In the genomic region with DNA sequence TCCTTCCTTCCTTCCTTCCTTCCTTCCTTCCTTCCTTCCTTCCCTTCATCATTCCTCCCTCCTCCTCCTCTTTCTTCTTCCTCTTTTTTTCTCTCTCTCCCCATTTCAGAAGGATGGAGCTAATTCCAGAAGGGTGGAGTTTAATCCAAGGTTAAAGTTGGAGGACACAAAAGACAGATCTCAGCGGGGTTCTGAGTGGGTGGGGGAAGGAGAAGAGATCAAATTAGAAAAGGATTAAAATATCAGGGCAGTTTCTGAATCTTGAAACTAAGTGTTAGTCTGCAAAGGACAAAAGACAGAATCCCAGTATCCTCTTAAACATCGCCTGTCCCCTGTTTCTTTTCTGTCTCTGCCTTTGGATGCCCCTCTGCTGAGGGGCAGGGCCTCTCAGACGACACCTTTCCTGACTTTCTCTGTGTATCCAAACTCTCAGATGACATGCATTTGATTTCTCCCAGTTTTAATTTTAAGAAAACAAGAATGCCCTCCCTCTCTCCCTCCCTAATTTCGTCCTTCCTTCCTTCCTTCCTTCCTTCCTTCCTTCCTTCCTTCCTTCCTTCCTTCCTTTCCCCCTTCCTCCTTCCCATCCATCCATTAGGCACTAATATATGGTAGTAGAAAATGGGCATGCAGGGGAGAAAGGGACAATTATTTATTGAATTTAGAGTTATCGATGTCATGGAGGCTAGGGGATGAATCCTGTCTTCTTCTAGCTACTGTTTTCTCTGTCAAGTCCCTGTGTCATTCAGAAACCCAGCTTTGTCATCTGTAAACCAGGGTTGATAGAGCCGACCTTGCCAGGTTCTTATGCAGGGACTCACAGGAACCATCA, we compare ENCODE assay signal across 28 cellular contexts.
"Had no signal": no experiment of that assay in that cellular context is flagged by ENCODE, and none has a peak within 500 bp of the region (broad histone marks: within the 10 kb centered on the region; RNA-seq: fewer than 3 reads in every experiment).

No MANE protein-coding gene starts in this region.

- H3K27me3 ChIP-seq: neural progenitor cell, ovary, right lobe of liver, sigmoid colon, suprapubic skin, testis, tibial artery, transverse colon, upper lobe of right lung, uterus had no signal

- H3K9me3 ChIP-seq: ovary, psoas muscle, right lobe of liver, suprapubic skin, testis, tibial artery, transverse colon, upper lobe of right lung, uterus had no signal

- H3K4me3 Mint-ChIP-seq: natural killer cell; nephron; neural progenitor cell; stimulated activated memory B cell treated with anti-CD40 and anti-IgM and Interleukin-4, amounts not matched to agents 10 μg/mL and 1 μg/mL and 100 μg/mL, for 72 hours; stimulated activated naive CD8-positive, alpha-beta T cell treated with anti-CD3 and anti-CD28 coated beads, Interleukin-15, amount 100 ng/mL, for 72 hours; type B pancreatic cell had no signal

- DNase-seq: natural killer cell; occipital lobe; ovary; posterior cingulate gyrus; psoas muscle; right cardiac atrium; right lobe of liver; sigmoid colon; small intestine; stimulated activated CD4-positive, alpha-beta T cell treated with anti-CD3 and anti-CD28 coated beads, Interleukin-15, amount 100 ng/mL, for 24 hours; stimulated activated CD4-positive, alpha-beta T cell treated with anti-CD3 and anti-CD28 coated beads, Interleukin-2, amount 100 ng/mL, for 24 hours; stimulated activated CD4-positive, alpha-beta T cell treated with anti-CD3 and anti-CD28 coated beads, Interleukin-2, amount 100 ng/mL, for 48 hours; stimulated activated CD4-positive, alpha-beta T cell treated with anti-CD3 and anti-CD28 coated beads, Interleukin-4, amount 100 ng/mL, for 24 hours; stimulated activated naive CD4-positive, alpha-beta T cell; stimulated activated naive CD8-positive, alpha-beta T cell treated with anti-CD3 and anti-CD28 coated beads, Interleukin-15, amount 100 ng/mL, for 72 hours; stimulated activated naive CD8-positive, alpha-beta T cell treated with anti-CD3 and anti-CD28 coated beads, Interleukin-15, Interleukin-2, amounts not matched to agents 100 U/mL and 50 U/mL, for 24 hours; substantia nigra; testis; tibial artery; transverse colon; upper lobe of right lung; uterus had no signal

- H3K27ac Mint-ChIP-seq: natural killer cell; nephron; neural progenitor cell; stimulated activated memory B cell treated with anti-CD40 and anti-IgM and Interleukin-4, amounts not matched to agents 10 μg/mL and 1 μg/mL and 100 μg/mL, for 72 hours; type B pancreatic cell had no signal

- H3K27me3 Mint-ChIP-seq: stimulated activated naive CD8-positive, alpha-beta T cell treated with anti-CD3 and anti-CD28 coated beads, Interleukin-15, amount 100 ng/mL, for 72 hours had no signal

- H3K4me3 ChIP-seq: neural progenitor cell, ovary, psoas muscle, right lobe of liver, sigmoid colon, suprapubic skin, testis, tibial artery, transverse colon, upper lobe of right lung, uterus had no signal

- H3K9me3 Mint-ChIP-seq: natural killer cell; nephron; stimulated activated naive CD8-positive, alpha-beta T cell treated with anti-CD3 and anti-CD28 coated beads, Interleukin-15, amount 100 ng/mL, for 72 hours; type B pancreatic cell had no signal

- H3K27ac ChIP-seq: neural progenitor cell, ovary, parathyroid adenoma, psoas muscle, right lobe of liver, sigmoid colon, suprapubic skin, testis, tibial artery, transverse colon, upper lobe of right lung, uterus had no signal

- H3K4me1 Mint-ChIP-seq: natural killer cell; stimulated activated memory B cell treated with anti-CD40 and anti-IgM and Interleukin-4, amounts not matched to agents 10 μg/mL and 1 μg/mL and 100 μg/mL, for 72 hours had no signal

- ATAC-seq: natural killer cell; psoas muscle; right cardiac atrium; right lobe of liver; stimulated activated memory B cell treated with anti-CD40 and anti-IgM and Interleukin-4, amounts not matched to agents 10 μg/mL and 1 μg/mL and 100 μg/mL, for 72 hours; stimulated activated naive CD8-positive, alpha-beta T cell treated with anti-CD3 and anti-CD28 coated beads, Interleukin-15, amount 100 ng/mL, for 72 hours; stimulated activated naive CD8-positive, alpha-beta T cell treated with anti-CD3 and anti-CD28 coated beads, Interleukin-15, Interleukin-2, amounts not matched to agents 100 U/mL and 50 U/mL, for 24 hours; upper lobe of right lung had no signal

- H3K4me1 ChIP-seq: parathyroid adenoma, psoas muscle, right lobe of liver, sigmoid colon, suprapubic skin, testis, tibial artery, transverse colon, upper lobe of right lung, uterus had no signal

- H3K36me3 ChIP-seq: neural progenitor cell, ovary, right lobe of liver, sigmoid colon, suprapubic skin, tibial artery, transverse colon, upper lobe of right lung, uterus had no signal

- H3K36me3 Mint-ChIP-seq: natural killer cell; neural progenitor cell; stimulated activated memory B cell treated with anti-CD40 and anti-IgM and Interleukin-4, amounts not matched to agents 10 μg/mL and 1 μg/mL and 100 μg/mL, for 72 hours; type B pancreatic cell had no signal
